In genomic region chr17:82803606-82804005, GRCh38 we compare ENCODE assay signal across 1 cellular context.
TF ChIP-seq lines count a peak whose summit lies in the region.

No MANE protein-coding gene starts in this region.

TF ChIP-seq in GM23338, 12 proteins besides CTCF, POLR2A, EP300 and RAD21:
- no peak for TF ChIP-seq STAT1 (IDR thresholded peaks at IDR 0.05; ENCODE audit: unreplicated experiment)
- no peak for TF ChIP-seq REST (IDR thresholded peaks at IDR 0.05; ENCODE audit: unreplicated experiment)
- no peak for TF ChIP-seq ZNF462 (CRISPR knock-in tag; IDR thresholded peaks at IDR 0.05)
- no peak for TF ChIP-seq NANOG (IDR thresholded peaks at IDR 0.05; ENCODE audit: borderline replicate concordance)
- TF ChIP-seq ZNF114 (CRISPR knock-in tag; IDR thresholded peaks at IDR 0.05) = no peak
- TF ChIP-seq CREB1 (CRISPR knock-in tag; IDR thresholded peaks at IDR 0.05; ENCODE audit: low read depth) = no peak
- TF ChIP-seq JUNB (IDR thresholded peaks at IDR 0.05; ENCODE audit: unreplicated experiment) = no peak
- no peak for TF ChIP-seq EZH2phosphoT487 (IDR thresholded peaks at IDR 0.05; ENCODE audit: unreplicated experiment)
- TF ChIP-seq EZH2 (IDR thresholded peaks at IDR 0.05; ENCODE audit: low read depth, unreplicated experiment) = no peak
- TF ChIP-seq POLR2AphosphoS5 (IDR thresholded peaks at IDR 0.05; ENCODE audit: low read depth) = no peak
- no peak for TF ChIP-seq ZNF331 (CRISPR knock-in tag; IDR thresholded peaks at IDR 0.05; ENCODE audit: low read depth)
- TF ChIP-seq, protein P1, sequence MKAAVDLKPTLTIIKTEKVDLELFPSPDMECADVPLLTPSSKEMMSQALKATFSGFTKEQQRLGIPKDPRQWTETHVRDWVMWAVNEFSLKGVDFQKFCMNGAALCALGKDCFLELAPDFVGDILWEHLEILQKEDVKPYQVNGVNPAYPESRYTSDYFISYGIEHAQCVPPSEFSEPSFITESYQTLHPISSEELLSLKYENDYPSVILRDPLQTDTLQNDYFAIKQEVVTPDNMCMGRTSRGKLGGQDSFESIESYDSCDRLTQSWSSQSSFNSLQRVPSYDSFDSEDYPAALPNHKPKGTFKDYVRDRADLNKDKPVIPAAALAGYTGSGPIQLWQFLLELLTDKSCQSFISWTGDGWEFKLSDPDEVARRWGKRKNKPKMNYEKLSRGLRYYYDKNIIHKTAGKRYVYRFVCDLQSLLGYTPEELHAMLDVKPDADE (IDR thresholded peaks at IDR 0.05) = no peak
